ENCODE assay signal across 1 cellular context in the genomic region with DNA sequence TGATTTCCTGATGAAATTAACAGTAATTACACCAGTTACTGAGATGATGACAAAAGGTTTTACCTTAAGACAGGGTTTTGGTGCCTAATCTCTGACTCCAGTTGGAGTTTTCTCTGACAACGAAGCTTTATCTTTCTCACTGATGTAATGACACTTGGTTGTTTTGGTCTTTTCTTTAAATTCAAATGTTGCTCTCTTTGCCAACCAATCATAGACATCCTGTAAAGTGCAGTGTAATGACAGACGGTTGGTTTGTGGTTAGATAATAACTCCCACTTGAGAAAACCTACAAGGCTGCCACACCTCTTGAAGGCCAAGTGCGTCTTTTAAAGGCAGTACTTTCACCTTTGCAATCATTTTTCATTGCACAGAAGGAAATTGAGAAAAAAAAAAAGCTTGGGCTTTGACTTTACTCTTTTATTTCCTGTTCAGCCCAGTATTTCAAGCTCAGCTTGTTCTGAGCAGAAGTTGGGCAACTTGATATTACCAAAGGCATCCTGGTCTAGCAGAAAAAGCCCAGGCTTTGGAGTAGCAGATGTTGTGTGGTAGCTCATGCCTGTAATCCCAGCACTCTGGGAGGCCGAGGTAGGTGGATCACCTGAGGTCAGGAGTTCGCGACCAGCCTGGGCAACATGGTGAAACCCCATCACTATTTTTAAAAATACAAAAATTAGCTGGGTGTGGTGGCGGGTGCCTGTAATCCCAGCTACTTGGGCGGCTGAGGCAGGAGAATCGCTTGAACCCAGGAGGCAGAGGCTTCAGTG.
TF ChIP-seq lines count a peak whose summit lies in the region.

No MANE protein-coding gene starts in this region.

TF ChIP-seq in K562, 482 proteins besides CTCF, POLR2A, EP300 and RAD21 (continued from another document and continues in another):
- TF ChIP-seq, protein P1, sequence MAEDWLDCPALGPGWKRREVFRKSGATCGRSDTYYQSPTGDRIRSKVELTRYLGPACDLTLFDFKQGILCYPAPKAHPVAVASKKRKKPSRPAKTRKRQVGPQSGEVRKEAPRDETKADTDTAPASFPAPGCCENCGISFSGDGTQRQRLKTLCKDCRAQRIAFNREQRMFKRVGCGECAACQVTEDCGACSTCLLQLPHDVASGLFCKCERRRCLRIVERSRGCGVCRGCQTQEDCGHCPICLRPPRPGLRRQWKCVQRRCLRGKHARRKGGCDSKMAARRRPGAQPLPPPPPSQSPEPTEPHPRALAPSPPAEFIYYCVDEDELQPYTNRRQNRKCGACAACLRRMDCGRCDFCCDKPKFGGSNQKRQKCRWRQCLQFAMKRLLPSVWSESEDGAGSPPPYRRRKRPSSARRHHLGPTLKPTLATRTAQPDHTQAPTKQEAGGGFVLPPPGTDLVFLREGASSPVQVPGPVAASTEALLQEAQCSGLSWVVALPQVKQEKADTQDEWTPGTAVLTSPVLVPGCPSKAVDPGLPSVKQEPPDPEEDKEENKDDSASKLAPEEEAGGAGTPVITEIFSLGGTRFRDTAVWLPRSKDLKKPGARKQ (CRISPR knock-in tag; IDR thresholded peaks at IDR 0.05): no peak
- TF ChIP-seq GTF2F1 (IDR thresholded peaks at IDR 0.05; ENCODE audit: low read depth, low read length): peak; percentile 43; the same call in 1 of the 2 replicates
- TF ChIP-seq ZNF232 (CRISPR knock-in tag; IDR thresholded peaks at IDR 0.05): no peak
- peak; percentile 34 for TF ChIP-seq HNRNPLL (IDR thresholded peaks at IDR 0.05; ENCODE audit: low read depth, low read length, poor library complexity, severe bottlenecking)
- TF ChIP-seq ZNF212 (CRISPR knock-in tag; IDR thresholded peaks at IDR 0.05): 0 out of 2 replicates have a peak, but pooled peaks have one; percentile 10
- 0 out of 2 replicates have a peak, but pooled peaks have one; percentile 45 for TF ChIP-seq MIER1 (IDR thresholded peaks at IDR 0.05; ENCODE audit: low read depth)
- TF ChIP-seq ZNF217 (CRISPR knock-in tag; IDR thresholded peaks at IDR 0.05): no peak
- peak; percentile 47; the same call in 1 of the 2 replicates for TF ChIP-seq MEF2D (tag; conservative IDR thresholded peaks at IDR 0.05; ENCODE audit: low read depth)
- TF ChIP-seq DACH1 (IDR thresholded peaks at IDR 0.05; ENCODE audit: partially characterized antibody): peak; percentile 70
- no peak; the same call in 1 of the 2 replicates for TF ChIP-seq EZH2 (IDR thresholded peaks at IDR 0.05; ENCODE audit: borderline replicate concordance, low read depth, low read length)
- TF ChIP-seq ZNF57 (CRISPR knock-in tag; IDR thresholded peaks at IDR 0.05): no peak
- TF ChIP-seq LARP7 (IDR thresholded peaks at IDR 0.05): 0 out of 2 replicates have a peak, but pooled peaks have one; percentile 81
- TF ChIP-seq ZBTB7A (IDR thresholded peaks at IDR 0.05; ENCODE audit: borderline replicate concordance, control insufficient read depth, low read depth, low read length): no peak
- TF ChIP-seq ARNT (IDR thresholded peaks at IDR 0.05): peak; percentile 98
- TF ChIP-seq, protein P2, sequence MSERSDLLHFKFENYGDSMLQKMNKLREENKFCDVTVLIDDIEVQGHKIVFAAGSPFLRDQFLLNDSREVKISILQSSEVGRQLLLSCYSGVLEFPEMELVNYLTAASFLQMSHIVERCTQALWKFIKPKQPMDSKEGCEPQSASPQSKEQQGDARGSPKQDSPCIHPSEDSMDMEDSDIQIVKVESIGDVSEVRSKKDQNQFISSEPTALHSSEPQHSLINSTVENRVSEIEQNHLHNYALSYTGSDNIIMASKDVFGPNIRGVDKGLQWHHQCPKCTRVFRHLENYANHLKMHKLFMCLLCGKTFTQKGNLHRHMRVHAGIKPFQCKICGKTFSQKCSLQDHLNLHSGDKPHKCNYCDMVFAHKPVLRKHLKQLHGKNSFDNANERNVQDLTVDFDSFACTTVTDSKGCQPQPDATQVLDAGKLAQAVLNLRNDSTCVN (CRISPR knock-in tag; IDR thresholded peaks at IDR 0.05): peak; percentile 86
- peak; percentile 79 for TF ChIP-seq SMAD4 (CRISPR knock-in tag; conservative IDR thresholded peaks at IDR 0.05)
- TF ChIP-seq, protein P3, sequence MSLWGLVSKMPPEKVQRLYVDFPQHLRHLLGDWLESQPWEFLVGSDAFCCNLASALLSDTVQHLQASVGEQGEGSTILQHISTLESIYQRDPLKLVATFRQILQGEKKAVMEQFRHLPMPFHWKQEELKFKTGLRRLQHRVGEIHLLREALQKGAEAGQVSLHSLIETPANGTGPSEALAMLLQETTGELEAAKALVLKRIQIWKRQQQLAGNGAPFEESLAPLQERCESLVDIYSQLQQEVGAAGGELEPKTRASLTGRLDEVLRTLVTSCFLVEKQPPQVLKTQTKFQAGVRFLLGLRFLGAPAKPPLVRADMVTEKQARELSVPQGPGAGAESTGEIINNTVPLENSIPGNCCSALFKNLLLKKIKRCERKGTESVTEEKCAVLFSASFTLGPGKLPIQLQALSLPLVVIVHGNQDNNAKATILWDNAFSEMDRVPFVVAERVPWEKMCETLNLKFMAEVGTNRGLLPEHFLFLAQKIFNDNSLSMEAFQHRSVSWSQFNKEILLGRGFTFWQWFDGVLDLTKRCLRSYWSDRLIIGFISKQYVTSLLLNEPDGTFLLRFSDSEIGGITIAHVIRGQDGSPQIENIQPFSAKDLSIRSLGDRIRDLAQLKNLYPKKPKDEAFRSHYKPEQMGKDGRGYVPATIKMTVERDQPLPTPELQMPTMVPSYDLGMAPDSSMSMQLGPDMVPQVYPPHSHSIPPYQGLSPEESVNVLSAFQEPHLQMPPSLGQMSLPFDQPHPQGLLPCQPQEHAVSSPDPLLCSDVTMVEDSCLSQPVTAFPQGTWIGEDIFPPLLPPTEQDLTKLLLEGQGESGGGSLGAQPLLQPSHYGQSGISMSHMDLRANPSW (CRISPR knock-in tag; IDR thresholded peaks at IDR 0.05): no peak
- peak; percentile 36; the same call in 1 of the 2 replicates for TF ChIP-seq ZNF23 (CRISPR knock-in tag; IDR thresholded peaks at IDR 0.05)
- TF ChIP-seq TBP (optimal IDR thresholded peaks at IDR 0.05; ENCODE audit: low read depth, low read length): peak; percentile 94
- TF ChIP-seq, protein P4, sequence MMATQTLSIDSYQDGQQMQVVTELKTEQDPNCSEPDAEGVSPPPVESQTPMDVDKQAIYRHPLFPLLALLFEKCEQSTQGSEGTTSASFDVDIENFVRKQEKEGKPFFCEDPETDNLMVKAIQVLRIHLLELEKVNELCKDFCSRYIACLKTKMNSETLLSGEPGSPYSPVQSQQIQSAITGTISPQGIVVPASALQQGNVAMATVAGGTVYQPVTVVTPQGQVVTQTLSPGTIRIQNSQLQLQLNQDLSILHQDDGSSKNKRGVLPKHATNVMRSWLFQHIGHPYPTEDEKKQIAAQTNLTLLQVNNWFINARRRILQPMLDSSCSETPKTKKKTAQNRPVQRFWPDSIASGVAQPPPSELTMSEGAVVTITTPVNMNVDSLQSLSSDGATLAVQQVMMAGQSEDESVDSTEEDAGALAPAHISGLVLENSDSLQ (IDR thresholded peaks at IDR 0.05): peak; percentile 93
- no peak for TF ChIP-seq POLR3A (IDR thresholded peaks at IDR 0.05; ENCODE audit: borderline replicate concordance, extremely low read depth, insufficient read depth, insufficient read length)
- TF ChIP-seq, protein P5, sequence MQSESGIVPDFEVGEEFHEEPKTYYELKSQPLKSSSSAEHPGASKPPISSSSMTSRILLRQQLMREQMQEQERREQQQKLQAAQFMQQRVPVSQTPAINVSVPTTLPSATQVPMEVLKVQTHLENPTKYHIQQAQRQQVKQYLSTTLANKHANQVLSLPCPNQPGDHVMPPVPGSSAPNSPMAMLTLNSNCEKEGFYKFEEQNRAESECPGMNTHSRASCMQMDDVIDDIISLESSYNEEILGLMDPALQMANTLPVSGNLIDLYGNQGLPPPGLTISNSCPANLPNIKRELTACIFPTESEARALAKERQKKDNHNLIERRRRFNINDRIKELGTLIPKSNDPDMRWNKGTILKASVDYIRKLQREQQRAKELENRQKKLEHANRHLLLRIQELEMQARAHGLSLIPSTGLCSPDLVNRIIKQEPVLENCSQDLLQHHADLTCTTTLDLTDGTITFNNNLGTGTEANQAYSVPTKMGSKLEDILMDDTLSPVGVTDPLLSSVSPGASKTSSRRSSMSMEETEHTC (IDR thresholded peaks at IDR 0.05): no peak
- peak in 1 of 2 experiments; percentile 66; a peak in 2 of 4 replicates for TF ChIP-seq NONO (IDR thresholded peaks at IDR 0.05; ENCODE audit: low read depth in 2 of 2, low read length in 1 of 2)
- TF ChIP-seq EP400 (IDR thresholded peaks at IDR 0.05): peak; percentile 98
- TF ChIP-seq, protein P6, sequence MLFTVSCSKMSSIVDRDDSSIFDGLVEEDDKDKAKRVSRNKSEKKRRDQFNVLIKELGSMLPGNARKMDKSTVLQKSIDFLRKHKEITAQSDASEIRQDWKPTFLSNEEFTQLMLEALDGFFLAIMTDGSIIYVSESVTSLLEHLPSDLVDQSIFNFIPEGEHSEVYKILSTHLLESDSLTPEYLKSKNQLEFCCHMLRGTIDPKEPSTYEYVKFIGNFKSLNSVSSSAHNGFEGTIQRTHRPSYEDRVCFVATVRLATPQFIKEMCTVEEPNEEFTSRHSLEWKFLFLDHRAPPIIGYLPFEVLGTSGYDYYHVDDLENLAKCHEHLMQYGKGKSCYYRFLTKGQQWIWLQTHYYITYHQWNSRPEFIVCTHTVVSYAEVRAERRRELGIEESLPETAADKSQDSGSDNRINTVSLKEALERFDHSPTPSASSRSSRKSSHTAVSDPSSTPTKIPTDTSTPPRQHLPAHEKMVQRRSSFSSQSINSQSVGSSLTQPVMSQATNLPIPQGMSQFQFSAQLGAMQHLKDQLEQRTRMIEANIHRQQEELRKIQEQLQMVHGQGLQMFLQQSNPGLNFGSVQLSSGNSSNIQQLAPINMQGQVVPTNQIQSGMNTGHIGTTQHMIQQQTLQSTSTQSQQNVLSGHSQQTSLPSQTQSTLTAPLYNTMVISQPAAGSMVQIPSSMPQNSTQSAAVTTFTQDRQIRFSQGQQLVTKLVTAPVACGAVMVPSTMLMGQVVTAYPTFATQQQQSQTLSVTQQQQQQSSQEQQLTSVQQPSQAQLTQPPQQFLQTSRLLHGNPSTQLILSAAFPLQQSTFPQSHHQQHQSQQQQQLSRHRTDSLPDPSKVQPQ (CRISPR knock-in tag; IDR thresholded peaks at IDR 0.05; ENCODE audit: borderline replicate concordance): no peak
- no peak for TF ChIP-seq SAFB (IDR thresholded peaks at IDR 0.05; ENCODE audit: borderline replicate concordance, low read depth, low read length)
- TF ChIP-seq, protein P7, sequence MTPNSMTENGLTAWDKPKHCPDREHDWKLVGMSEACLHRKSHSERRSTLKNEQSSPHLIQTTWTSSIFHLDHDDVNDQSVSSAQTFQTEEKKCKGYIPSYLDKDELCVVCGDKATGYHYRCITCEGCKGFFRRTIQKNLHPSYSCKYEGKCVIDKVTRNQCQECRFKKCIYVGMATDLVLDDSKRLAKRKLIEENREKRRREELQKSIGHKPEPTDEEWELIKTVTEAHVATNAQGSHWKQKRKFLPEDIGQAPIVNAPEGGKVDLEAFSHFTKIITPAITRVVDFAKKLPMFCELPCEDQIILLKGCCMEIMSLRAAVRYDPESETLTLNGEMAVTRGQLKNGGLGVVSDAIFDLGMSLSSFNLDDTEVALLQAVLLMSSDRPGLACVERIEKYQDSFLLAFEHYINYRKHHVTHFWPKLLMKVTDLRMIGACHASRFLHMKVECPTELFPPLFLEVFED (CRISPR knock-in tag; conservative IDR thresholded peaks at IDR 0.05): peak; percentile 93
- TF ChIP-seq ZC3H8 (IDR thresholded peaks at IDR 0.05): no peak
- 0 out of 2 replicates have a peak, but pooled peaks have one; percentile 12 for TF ChIP-seq ZNF785 (CRISPR knock-in tag; IDR thresholded peaks at IDR 0.05)
- TF ChIP-seq IFI16 (CRISPR knock-in tag; IDR thresholded peaks at IDR 0.05): peak; percentile 17; the same call in 1 of the 2 replicates
- TF ChIP-seq, protein P8, sequence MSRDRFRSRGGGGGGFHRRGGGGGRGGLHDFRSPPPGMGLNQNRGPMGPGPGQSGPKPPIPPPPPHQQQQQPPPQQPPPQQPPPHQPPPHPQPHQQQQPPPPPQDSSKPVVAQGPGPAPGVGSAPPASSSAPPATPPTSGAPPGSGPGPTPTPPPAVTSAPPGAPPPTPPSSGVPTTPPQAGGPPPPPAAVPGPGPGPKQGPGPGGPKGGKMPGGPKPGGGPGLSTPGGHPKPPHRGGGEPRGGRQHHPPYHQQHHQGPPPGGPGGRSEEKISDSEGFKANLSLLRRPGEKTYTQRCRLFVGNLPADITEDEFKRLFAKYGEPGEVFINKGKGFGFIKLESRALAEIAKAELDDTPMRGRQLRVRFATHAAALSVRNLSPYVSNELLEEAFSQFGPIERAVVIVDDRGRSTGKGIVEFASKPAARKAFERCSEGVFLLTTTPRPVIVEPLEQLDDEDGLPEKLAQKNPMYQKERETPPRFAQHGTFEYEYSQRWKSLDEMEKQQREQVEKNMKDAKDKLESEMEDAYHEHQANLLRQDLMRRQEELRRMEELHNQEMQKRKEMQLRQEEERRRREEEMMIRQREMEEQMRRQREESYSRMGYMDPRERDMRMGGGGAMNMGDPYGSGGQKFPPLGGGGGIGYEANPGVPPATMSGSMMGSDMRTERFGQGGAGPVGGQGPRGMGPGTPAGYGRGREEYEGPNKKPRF (IDR thresholded peaks at IDR 0.05; ENCODE audit: low read depth, low read length): no peak
- no peak; the same call in 1 of the 2 replicates for TF ChIP-seq ERF (CRISPR knock-in tag; IDR thresholded peaks at IDR 0.05)
- no peak for TF ChIP-seq CBX2 (IDR thresholded peaks at IDR 0.05; ENCODE audit: insufficient read depth, low read length, poor library complexity, severe bottlenecking)
- TF ChIP-seq MEF2A (IDR thresholded peaks at IDR 0.05; ENCODE audit: control insufficient read depth, low read depth, low read length): no peak
- no peak for TF ChIP-seq BMI1 (IDR thresholded peaks at IDR 0.05; ENCODE audit: low read length)
- peak; percentile 79; the same call in 1 of the 2 replicates for TF ChIP-seq NFRKB (IDR thresholded peaks at IDR 0.05; ENCODE audit: low read depth)
- TF ChIP-seq FIP1L1 (IDR thresholded peaks at IDR 0.05; ENCODE audit: low read depth, low read length, poor library complexity, severe bottlenecking): no peak
- TF ChIP-seq, protein P9, sequence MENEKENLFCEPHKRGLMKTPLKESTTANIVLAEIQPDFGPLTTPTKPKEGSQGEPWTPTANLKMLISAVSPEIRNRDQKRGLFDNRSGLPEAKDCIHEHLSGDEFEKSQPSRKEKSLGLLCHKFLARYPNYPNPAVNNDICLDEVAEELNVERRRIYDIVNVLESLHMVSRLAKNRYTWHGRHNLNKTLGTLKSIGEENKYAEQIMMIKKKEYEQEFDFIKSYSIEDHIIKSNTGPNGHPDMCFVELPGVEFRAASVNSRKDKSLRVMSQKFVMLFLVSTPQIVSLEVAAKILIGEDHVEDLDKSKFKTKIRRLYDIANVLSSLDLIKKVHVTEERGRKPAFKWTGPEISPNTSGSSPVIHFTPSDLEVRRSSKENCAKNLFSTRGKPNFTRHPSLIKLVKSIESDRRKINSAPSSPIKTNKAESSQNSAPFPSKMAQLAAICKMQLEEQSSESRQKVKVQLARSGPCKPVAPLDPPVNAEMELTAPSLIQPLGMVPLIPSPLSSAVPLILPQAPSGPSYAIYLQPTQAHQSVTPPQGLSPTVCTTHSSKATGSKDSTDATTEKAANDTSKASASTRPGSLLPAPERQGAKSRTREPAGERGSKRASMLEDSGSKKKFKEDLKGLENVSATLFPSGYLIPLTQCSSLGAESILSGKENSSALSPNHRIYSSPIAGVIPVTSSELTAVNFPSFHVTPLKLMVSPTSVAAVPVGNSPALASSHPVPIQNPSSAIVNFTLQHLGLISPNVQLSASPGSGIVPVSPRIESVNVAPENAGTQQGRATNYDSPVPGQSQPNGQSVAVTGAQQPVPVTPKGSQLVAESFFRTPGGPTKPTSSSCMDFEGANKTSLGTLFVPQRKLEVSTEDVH (IDR thresholded peaks at IDR 0.05; ENCODE audit: low read depth, partially characterized antibody): peak; percentile 62
